Comparison of ENCODE assay signal across 20 cellular contexts in genomic region chr12:125262866-125263265, GRCh38.
"Had no signal": no experiment of that assay in that cellular context is flagged by ENCODE, and none has a peak within 500 bp of the region (broad histone marks: within the 10 kb centered on the region; RNA-seq: fewer than 3 reads in every experiment).

No MANE protein-coding gene starts in this region.

- H3K4me3 ChIP-seq: esophagus muscularis mucosa, left ventricle myocardium inferior, pancreas, right lobe of liver, skin epidermis, thyroid gland had no signal

- H3K36me3 ChIP-seq: esophagus muscularis mucosa, left ventricle myocardium inferior, neutrophil, pancreas, right lobe of liver, thyroid gland had no signal

- H3K27me3 ChIP-seq: neutrophil, pancreas, thyroid gland had no signal

- DNase-seq: activated B cell treated with CpG ODN at 0.5 μM for 24 hours; activated CD4-positive, alpha-beta T cell treated with anti-CD3 and anti-CD28 coated beads for 36 hours; activated CD4-positive, alpha-beta T cell treated with anti-CD3 and anti-CD28 coated beads, Interleukin-2, amount 50 U/mL, for 48 hours; activated CD8-positive, alpha-beta memory T cell treated with anti-CD3 and anti-CD28 coated beads, Interleukin-2, amount 50 U/mL, for 48 hours; activated naive CD4-positive, alpha-beta T cell treated with Interleukin-2 at 50 U/mL for 16 hours; activated naive CD8-positive, alpha-beta T cell treated with anti-CD3 and anti-CD28 coated beads for 36 hours; activated T-cell treated with anti-CD3 and anti-CD28 coated beads, Interleukin-2, amount 50 U/mL, for 48 hours; effector memory CD8-positive, alpha-beta T cell; left ventricle myocardium inferior; midbrain; natural killer cell; pancreas; right lobe of liver; stimulated activated CD4-positive, alpha-beta T cell treated with anti-CD3 and anti-CD28 coated beads, Interleukin-1b, Interleukin-23, amount 100 ng/mL, for 48 hours; substantia nigra; T1000; thyroid gland had no signal

- H3K4me1 ChIP-seq: esophagus muscularis mucosa, left ventricle myocardium inferior, pancreas, right lobe of liver, thyroid gland had no signal

- H3K9me3 ChIP-seq: neutrophil, pancreas, right lobe of liver, thyroid gland had no signal

- H3K27ac ChIP-seq: esophagus muscularis mucosa, left ventricle myocardium inferior, neutrophil, pancreas, right lobe of liver, skin epidermis, thyroid gland had no signal
